In genomic region chr15:40082195-40082868, GRCh38 we compare ENCODE assay signal across 8 cellular contexts. TPM values are rescaled to one million over a fixed set of nuclear protein-coding genes. Genes with fewer than 3 reads are reported as not detected.
DNase-seq lines count a peak whose midpoint lies in the region; ATAC-seq and TF ChIP-seq lines count a peak whose summit lies in the region.

No MANE protein-coding gene starts in this region.

- no peak for ATAC-seq in HG03469 (IDR thresholded peaks at IDR 0.05; ENCODE audit: unreplicated experiment)

- POLR2A ChIA-PET in A673 (lab: Charles Lee; ENCODE audit: low non-redundant PET) = no interaction called here

- DNase-seq in A673 (ENCODE audit: low spot score) (no peak), fibroblast of mammary gland (ENCODE audit: low read depth) (no peak), neural progenitor cell (ENCODE audit: low spot score) (no peak), SKM-1 (lab: John Stamatoyannopoulos, UW; ENCODE audit: unreplicated experiment) (no peak), NCI-H146 treated with DMSO at 0.1 percent for 48 hours (lab: John Stamatoyannopoulos, UW; ENCODE audit: unreplicated experiment) (no peak)
- no peak for DNase-seq in stimulated activated naive CD4-positive, alpha-beta T cell treated with Interleukin-2 at 50 U/mL for 16 hours (lab: John Stamatoyannopoulos, UW)

- CTCF ChIA-PET in A673 (lab: Charles Lee) = interaction anchor here (0.8 to 1.1 kb wide), 2 partner anchors 10 to 37 kb away, joined by 3 read pairs; no protein-coding TSS in a partner anchor

- H2AFZ ChIP-seq in OCI-LY3 (ENCODE audit: low read depth, low read length) (peak overlapping the region; percentile 85; the same call in 1 of the 2 replicates), neural progenitor cell (replicated peaks) (peak overlapping the region; percentile 27)

- peak overlapping the region; percentile 79 for H3K4me2 ChIP-seq in OCI-LY3 (ENCODE audit: low read length)
- peak overlapping the region; percentile 73 for H3K4me2 ChIP-seq in neural progenitor cell

- TF ChIP-seq CTCF in A673 (conservative IDR thresholded peaks at IDR 0.05; ENCODE audit: low read depth, low read length) = no peak
- no peak for TF ChIP-seq CTCF in OCI-LY3 (IDR thresholded peaks at IDR 0.05; ENCODE audit: low read depth, low read length)
- TF ChIP-seq CTCF in fibroblast of mammary gland (conservative IDR thresholded peaks at IDR 0.05; ENCODE audit: control insufficient read depth, insufficient read depth, low read depth, low read length) = no peak
- TF ChIP-seq CTCF in neural progenitor cell (IDR thresholded peaks at IDR 0.05) = no peak

- peak overlapping the region; percentile 93 for H3K27ac Mint-ChIP-seq in neural progenitor cell

- H3K4me1 ChIP-seq in A673 (ENCODE audit: insufficient read depth, low read length, poor library complexity, severe bottlenecking) = peaks cover 78% of the 10 kb centered on the region
- peaks cover 32% of the 10 kb centered on the region for H3K4me1 ChIP-seq in OCI-LY3 (ENCODE audit: low read length)
- peaks cover 33% of the 10 kb centered on the region for H3K4me1 ChIP-seq in neural progenitor cell

- peaks cover 3% of the 10 kb centered on the region for H3K27me3 Mint-ChIP-seq in neural progenitor cell (ENCODE audit: insufficient read depth, low read depth)

- H3K27me3 ChIP-seq in A673 (replicated peaks; ENCODE audit: insufficient read depth, low read depth, low read length, poor library complexity) (no peaks in the 10 kb centered on the region), OCI-LY3 (ENCODE audit: low read depth, low read length) (no peaks in the 10 kb centered on the region), neural progenitor cell (peaks cover 63% of the 10 kb centered on the region)

- peaks cover 26% of the 10 kb centered on the region for H3F3A ChIP-seq in neural progenitor cell (ENCODE audit: low read depth)

- BruUV-seq in A673 (replicated peaks; lab: Mats Ljungman, UMichigan) = no TSS peak

- no peaks in the 10 kb centered on the region for H3K9me3 ChIP-seq in A673 (ENCODE audit: low read depth, low read length, poor library complexity, severe bottlenecking)
- no peaks in the 10 kb centered on the region for H3K9me3 ChIP-seq in OCI-LY3 (ENCODE audit: insufficient read depth, low read length)
- no peaks in the 10 kb centered on the region for H3K9me3 ChIP-seq in neural progenitor cell (ENCODE audit: low read depth)

- intact Hi-C loops in A673 (cut with micrococcal nuclease; ENCODE audit: unreplicated experiment) = no loop called here

- H4K20me1 ChIP-seq in OCI-LY3 (ENCODE audit: insufficient read depth, low read length) (no peaks in the 10 kb centered on the region), neural progenitor cell (ENCODE audit: low read depth) (no peaks in the 10 kb centered on the region)

- H3K36me3 ChIP-seq in A673 (ENCODE audit: insufficient read depth, low read length, poor library complexity, severe bottlenecking) (no peaks in the 10 kb centered on the region), OCI-LY3 (replicated peaks; ENCODE audit: low read depth, low read length) (no peaks in the 10 kb centered on the region), neural progenitor cell (no peaks in the 10 kb centered on the region)

- H3K4me1 Mint-ChIP-seq in neural progenitor cell = peaks cover 73% of the 10 kb centered on the region

- H3K9ac ChIP-seq in OCI-LY3 (ENCODE audit: low read length) = peak overlapping the region; percentile 58; the same call in 1 of the 2 replicates
- H3K9ac ChIP-seq in neural progenitor cell = no peak overlapping the region

- peak overlapping the region; percentile 75 for H3K27ac ChIP-seq in A673 (ENCODE audit: low read depth, low read length, poor library complexity, severe bottlenecking)
- no peak overlapping the region for H3K27ac ChIP-seq in OCI-LY3 (ENCODE audit: low read length)
- no peak overlapping the region for H3K27ac ChIP-seq in neural progenitor cell

- H3K79me2 ChIP-seq in OCI-LY3 (ENCODE audit: low read length) (no peaks in the 10 kb centered on the region), neural progenitor cell (ENCODE audit: low read depth) (no peaks in the 10 kb centered on the region)

- no peaks in the 10 kb centered on the region for H3K9me3 Mint-ChIP-seq in neural progenitor cell

- H3K36me3 Mint-ChIP-seq in neural progenitor cell = no peaks in the 10 kb centered on the region

- H3K4me3 ChIP-seq in A673 (ENCODE audit: low read depth, low read length, poor library complexity, severe bottlenecking) (no peak overlapping the region), OCI-LY3 (ENCODE audit: low read length) (peak overlapping the region; percentile 66), fibroblast of mammary gland (ENCODE audit: control insufficient read depth, low read depth, low read length) (peak overlapping the region; percentile 17), neural progenitor cell (peak overlapping the region; percentile 22)

- peak overlapping the region; percentile 64 for H3K4me3 Mint-ChIP-seq in neural progenitor cell

RNA-seq across cellular contexts. Expression of gene BMF, which starts 26.3 kb away (rescaled TPM):
- total RNA-seq in A673 (2021) (18.5 and 29.9 TPM in 2 replicates), neural progenitor cell (ENCODE audit: low replicate concordance) (8.0 and 12.1 TPM in 2 replicates)

RNA-seq across cellular contexts. Expression of gene SRP14, which starts 43.4 kb away (rescaled TPM):
- total RNA-seq in A673 (2021) = 272 and 274 TPM in 2 replicates
- total RNA-seq in neural progenitor cell (ENCODE audit: low replicate concordance) = 250 and 461 TPM in 2 replicates
